Comparison of ENCODE assay signal across 1 cellular context in genomic region chr7:77791956-77792355, GRCh38.
TF ChIP-seq lines count a peak whose summit lies in the region.

No MANE protein-coding gene starts in this region.

TF ChIP-seq in SK-N-SH, 30 proteins besides CTCF, POLR2A, EP300 and RAD21 (continued from another document):
- TF ChIP-seq IRF3 (IDR thresholded peaks at IDR 0.05; ENCODE audit: low read depth, low read length), result no peak
- no peak for TF ChIP-seq USF1 (IDR thresholded peaks at IDR 0.05; ENCODE audit: borderline replicate concordance, low read depth)
- no peak for TF ChIP-seq RFX5 (IDR thresholded peaks at IDR 0.05; ENCODE audit: low read length)
- TF ChIP-seq FOXM1 (IDR thresholded peaks at IDR 0.05; ENCODE audit: low read depth), result no peak
- TF ChIP-seq GATA2 (CRISPR knock-in tag; IDR thresholded peaks at IDR 0.05), result no peak
- TF ChIP-seq EZH2phosphoT487 (IDR thresholded peaks at IDR 0.05; ENCODE audit: borderline replicate concordance, low read depth), result no peak
